8 cellular contexts compared by ENCODE assay signal in genomic region chr1:232950197-232950918, GRCh38. TPM values are rescaled to one million over a fixed set of nuclear protein-coding genes. Genes with fewer than 3 reads are reported as not detected.
DNase-seq lines count a peak whose midpoint lies in the region; ATAC-seq, FAIRE-seq and TF ChIP-seq lines count a peak whose summit lies in the region.

NTPCR (plus strand) TSS chr1:232950611; CDS start chr1:232950711, 100 bp downstream.

- H3K9me3 ChIP-seq in adrenal gland (replicated peaks in 1 of 3) = no peaks in the 10 kb centered on the region
- no peaks in the 10 kb centered on the region for H3K9me3 ChIP-seq in heart right ventricle
- H3K9me3 ChIP-seq in upper lobe of right lung = no peaks in the 10 kb centered on the region

- TF ChIP-seq POLR2A in GM12891 (IDR thresholded peaks at IDR 0.05; ENCODE audit: low read depth, low read length) = peak; percentile 50; the same call in 1 of the 2 replicates
- TF ChIP-seq POLR2A in adrenal gland (IDR thresholded peaks at IDR 0.05) = peak; percentile 24 to 69

- TF ChIP-seq CTCF in adrenal gland (IDR thresholded peaks at IDR 0.05) (peak in 3 of 6 experiments; percentile 10 to 39 (median 17)), heart right ventricle (IDR thresholded peaks at IDR 0.05) (peak in 5 of 9 donors; percentile 5 to 45 (median 39)), upper lobe of right lung (IDR thresholded peaks at IDR 0.05) (peak; percentile 23)

- H3K4me3 ChIP-seq in adrenal gland (peak within 1 kb of the TSS in 3 of 4 donors; percentile 74 to 93 (median 85)), heart right ventricle (peak within 1 kb of the TSS; percentile 77 to 98 (median 86)), upper lobe of right lung (peak within 1 kb of the TSS; percentile 87)

- FAIRE-seq in GM12891 (lab: Jason Lieb, UNC) = peak; percentile 96

- peaks cover 9 to 15% of the 10 kb centered on the region in 2 donors for H3K4me1 ChIP-seq in adrenal gland (replicated peaks in 1 of 2)
- peaks cover 0 to 34% (median 20%) of the 10 kb centered on the region in 9 donors for H3K4me1 ChIP-seq in heart right ventricle
- H3K4me1 ChIP-seq in upper lobe of right lung = peaks cover 15% of the 10 kb centered on the region

- H3K36me3 ChIP-seq in adrenal gland (replicated peaks in 1 of 2) (no peaks in the 10 kb centered on the region), heart right ventricle (no peaks in the 10 kb centered on the region), upper lobe of right lung (no peaks in the 10 kb centered on the region)

- ATAC-seq in HG02798 (IDR thresholded peaks at IDR 0.05; ENCODE audit: poor library complexity, unreplicated experiment) (peak; percentile 91), heart right ventricle (peak; percentile 94 to 98 (median 98)), upper lobe of right lung (peak; percentile 96)

- no peaks in the 10 kb centered on the region for H3K27me3 ChIP-seq in adrenal gland
- no peaks in the 10 kb centered on the region for H3K27me3 ChIP-seq in heart right ventricle
- H3K27me3 ChIP-seq in upper lobe of right lung = no peaks in the 10 kb centered on the region

- H3K27ac ChIP-seq in adrenal gland (peak within 1 kb of the TSS; percentile 19 to 89 (median 67)), heart right ventricle (peak within 1 kb of the TSS; percentile 40 to 93 (median 89)), upper lobe of right lung (peak within 1 kb of the TSS; percentile 90)

- DNase-seq in GM12891 (ENCODE audit: insufficient read length, low spot score) (peak; percentile 87), NCI-H1436 (lab: John Stamatoyannopoulos, UW) (peak; percentile 97), T-helper 1 cell (peak; percentile 86 to 94 (median 92)), adrenal gland (peak; percentile 90 to 96 (median 95)), heart right ventricle (peak; percentile 94 to 97), posterior vena cava (ENCODE audit: low spot score) (peak; percentile 98), upper lobe of right lung (peak; percentile 97)

- intact Hi-C loops in adrenal gland (cut with DNase I) (no loop called here), heart right ventricle (cut with DNase I) (loop anchor here in 9 of 10 donors (5.0 to 10.0 kb wide), 5 partner anchors 43 to 318 kb away; partner anchors contain the start of genes SIPA1L2 (in 7 of the 9) and MAP10 (in 4 of the 9)), posterior vena cava (cut with DNase I) (loop anchor here in 1 of 2 donors (10.0 kb wide), 1 partner anchor 1446 kb away; no protein-coding TSS in a partner anchor), upper lobe of right lung (cut with DNase I) (no loop called here)

- WGBS in adrenal gland, 4 donors = 0 to 1% (median 1%) methylated on average over 8 to 47 of the region's 47 CpGs
- WGBS in heart right ventricle, 2 donors = 0 to 1% methylated on average over 47 of the region's 47 CpGs

TF ChIP-seq in GM12891, 5 proteins besides CTCF, POLR2A, EP300 and RAD21:
- TF ChIP-seq SPI1 (IDR thresholded peaks at IDR 0.05; ENCODE audit: low read depth, low read length) (no peak), POLR2AphosphoS5 (IDR thresholded peaks at IDR 0.05; ENCODE audit: low read depth, low read length) (peak; percentile 63; the same call in 1 of the 2 replicates)
TF ChIP-seq in GM12891: peak in this region for 1.

RNA-seq across cellular contexts. Expression of gene NTPCR, which starts in this region (rescaled TPM):
- 39.1 TPM for polyA plus RNA-seq in GM12891 (2012; ENCODE audit: low read depth, missing spikeins)
- total RNA-seq in adrenal gland = 10 to 100 TPM; 17.3 to 72.0 (median 53.5) TPM
- 10 to 100 TPM; 37.9 to 68.1 (median 57.0) TPM for polyA plus RNA-seq in adrenal gland
- 10 to 100 TPM; 53.5 to 78.8 (median 56.8) TPM for total RNA-seq in heart right ventricle
- 10 to 100 TPM; 51.2 to 88.4 TPM for polyA plus RNA-seq in heart right ventricle
- total RNA-seq in posterior vena cava = 10 to 100 TPM; 27.5 to 37.3 TPM
- 28.7 TPM for total RNA-seq in upper lobe of right lung

Comparison
In these comparisons a context has a peak if more than half of its experiments do, and no peak if none do; other contexts are left out.
1. Peak in every context shown above with its lines: DNase-seq, ATAC-seq, H3K4me3 ChIP-seq and H3K27ac ChIP-seq.
2. intact Hi-C loops: an anchor here in heart right ventricle (5.0 to 10.0 kb wide); none called in adrenal gland and upper lobe of right lung.